ENCODE assay signal across 9 cellular contexts in the genomic region with DNA sequence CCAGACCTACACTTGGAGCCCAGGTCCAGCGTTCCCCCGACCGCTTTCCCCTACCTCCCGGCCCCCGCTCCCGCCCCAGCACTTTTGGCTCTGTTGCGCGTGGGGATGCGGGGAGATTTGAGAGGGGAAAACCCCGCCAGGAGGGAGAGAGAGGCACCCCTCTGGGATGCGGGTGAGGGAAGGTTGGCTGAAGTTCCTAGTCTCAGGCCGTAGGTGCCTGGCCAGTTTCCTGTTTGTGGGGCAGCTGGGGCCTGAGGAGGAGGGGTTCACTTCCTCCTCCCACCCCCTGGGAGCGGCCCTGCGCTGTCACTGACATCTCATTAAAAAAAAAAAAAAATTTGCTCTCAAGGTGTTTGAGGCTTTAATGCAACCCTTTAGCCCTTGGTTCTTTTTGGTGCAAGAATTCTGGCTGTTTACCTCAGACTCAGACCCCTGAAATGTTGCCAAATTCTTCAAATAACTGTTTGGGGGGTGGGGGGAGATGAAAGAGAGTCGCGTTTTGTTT. TPM values are rescaled to one million over a fixed set of nuclear protein-coding genes. Genes with fewer than 3 reads are reported as not detected.
A peak's percentile ranks its signal among the peaks of the same experiment; 100 is the strongest.
DNase-seq lines count a peak whose midpoint lies in the region; ATAC-seq and TF ChIP-seq lines count a peak whose summit lies in the region.
"Had no signal": no experiment of that assay in that cellular context is flagged by ENCODE, and none has a peak within 500 bp of the region (broad histone marks: within the 10 kb centered on the region; RNA-seq: fewer than 3 reads in every experiment).

No MANE protein-coding gene starts in this region.

- peaks cover 44% of the 10 kb centered on the region for H3K27me3 Mint-ChIP-seq in WTC11 (ENCODE audit: low read depth)

- peak; percentile 26 for ATAC-seq in HG02884 (IDR thresholded peaks at IDR 0.05; ENCODE audit: unreplicated experiment)
- peak; percentile 20 for ATAC-seq in WTC11

- peak overlapping the region; percentile 64 for H3K4me3 ChIP-seq in cardiac muscle cell
- peak overlapping the region; percentile 63 to 78 (median 68) for H3K4me3 ChIP-seq in sigmoid colon

- H3K4me1 Mint-ChIP-seq in WTC11 = peaks cover 37% of the 10 kb centered on the region

- H3K9me3 ChIP-seq in cardiac muscle cell (ENCODE audit: low read depth) = no peaks in the 10 kb centered on the region
- no peaks in the 10 kb centered on the region for H3K9me3 ChIP-seq in sigmoid colon

- no peaks in the 10 kb centered on the region for H3K9me3 Mint-ChIP-seq in WTC11

- TF ChIP-seq POLR2A in sigmoid colon (IDR thresholded peaks at IDR 0.05) = no peak

- H3K36me3 ChIP-seq in cardiac muscle cell (no peaks in the 10 kb centered on the region), sigmoid colon (no peaks in the 10 kb centered on the region)

- intact Hi-C loops in sigmoid colon (cut with DNase I) = loop anchor here (2.0 to 10.0 kb wide), 2 partner anchors 81 to 297 kb away; no protein-coding TSS in a partner anchor

- H3K27ac ChIP-seq in cardiac muscle cell (no peak overlapping the region), sigmoid colon (peak overlapping the region; percentile 87 to 90 (median 88))
- H3K27ac ChIP-seq: 22Rv1 had no signal

- H3K36me3 Mint-ChIP-seq in WTC11 = no peaks in the 10 kb centered on the region

- H3K4me1 ChIP-seq in cardiac muscle cell (ENCODE audit: low read depth) = peaks cover 14% of the 10 kb centered on the region
- H3K4me1 ChIP-seq in sigmoid colon = peaks cover 0 to 44% (median 36%) of the 10 kb centered on the region in 4 donors

- TF ChIP-seq EP300 in sigmoid colon (IDR thresholded peaks at IDR 0.05) = no peak

- H3K27ac Mint-ChIP-seq in WTC11 = no peak overlapping the region

- DNase-seq in DMS 273 (lab: John Stamatoyannopoulos, UW; ENCODE audit: unreplicated experiment) (peak; percentile 75), DMS 273 treated with DMSO at 0.1 percent for 48 hours (lab: John Stamatoyannopoulos, UW) (no peak), WTC11 (ENCODE audit: low spot score) (peak; percentile 48), cardiac muscle cell (ENCODE audit: low read depth in 1 of 2, low spot score in 1 of 2) (peak in 1 of 2 donors; percentile 48), sigmoid colon (peak; percentile 75), SHP77 (lab: John Stamatoyannopoulos, UW) (no peak), NCI-H1105 treated with DMSO at 0.1 percent for 48 hours (lab: John Stamatoyannopoulos, UW) (no peak)

- WGBS in sigmoid colon, 2 donors = 12 to 48% methylated on average over 16 of the region's 16 CpGs

- peak overlapping the region; percentile 64 for H3K4me3 Mint-ChIP-seq in WTC11

- POLR2A ChIA-PET in WTC11 (lab: Charles Lee) = interaction anchor here (1.1 to 2.3 kb wide), 3 partner anchors 16 to 582 kb away, joined by 3 to 9 read pairs (median 8); partner anchors contain the start of genes LSG1 and XXYLT1

- H3K27me3 ChIP-seq in cardiac muscle cell = no peaks in the 10 kb centered on the region
- no peaks in the 10 kb centered on the region for H3K27me3 ChIP-seq in sigmoid colon

- TF ChIP-seq CTCF in WTC11 (IDR thresholded peaks at IDR 0.05) (no peak), cardiac muscle cell (IDR thresholded peaks at IDR 0.05; ENCODE audit: low read depth, low read length) (no peak), sigmoid colon (IDR thresholded peaks at IDR 0.05) (no peak)

- CTCF ChIA-PET in WTC11 (lab: Charles Lee) = interaction anchor here (0.6 to 3.6 kb wide), 49 partner anchors 13 to 582 kb away, joined by 3 to 45 read pairs (median 5); partner anchors contain the start of genes LSG1 and XXYLT1

TF ChIP-seq in WTC11, 78 proteins besides CTCF, POLR2A, EP300 and RAD21:
- TF ChIP-seq GRHL2 (CRISPR knock-in tag; IDR thresholded peaks at IDR 0.05; ENCODE audit: insufficient replicate concordance, severe bottlenecking) = no peak
- no peak for TF ChIP-seq E2F5 (CRISPR knock-in tag; IDR thresholded peaks at IDR 0.05)
- no peak for TF ChIP-seq HMGA2 (CRISPR knock-in tag; IDR thresholded peaks at IDR 0.05)
- TF ChIP-seq MXD4 (CRISPR knock-in tag; IDR thresholded peaks at IDR 0.05; ENCODE audit: borderline replicate concordance) = no peak
- no peak for TF ChIP-seq ELF4 (CRISPR knock-in tag; IDR thresholded peaks at IDR 0.05; ENCODE audit: low read depth)
- TF ChIP-seq, protein P1, sequence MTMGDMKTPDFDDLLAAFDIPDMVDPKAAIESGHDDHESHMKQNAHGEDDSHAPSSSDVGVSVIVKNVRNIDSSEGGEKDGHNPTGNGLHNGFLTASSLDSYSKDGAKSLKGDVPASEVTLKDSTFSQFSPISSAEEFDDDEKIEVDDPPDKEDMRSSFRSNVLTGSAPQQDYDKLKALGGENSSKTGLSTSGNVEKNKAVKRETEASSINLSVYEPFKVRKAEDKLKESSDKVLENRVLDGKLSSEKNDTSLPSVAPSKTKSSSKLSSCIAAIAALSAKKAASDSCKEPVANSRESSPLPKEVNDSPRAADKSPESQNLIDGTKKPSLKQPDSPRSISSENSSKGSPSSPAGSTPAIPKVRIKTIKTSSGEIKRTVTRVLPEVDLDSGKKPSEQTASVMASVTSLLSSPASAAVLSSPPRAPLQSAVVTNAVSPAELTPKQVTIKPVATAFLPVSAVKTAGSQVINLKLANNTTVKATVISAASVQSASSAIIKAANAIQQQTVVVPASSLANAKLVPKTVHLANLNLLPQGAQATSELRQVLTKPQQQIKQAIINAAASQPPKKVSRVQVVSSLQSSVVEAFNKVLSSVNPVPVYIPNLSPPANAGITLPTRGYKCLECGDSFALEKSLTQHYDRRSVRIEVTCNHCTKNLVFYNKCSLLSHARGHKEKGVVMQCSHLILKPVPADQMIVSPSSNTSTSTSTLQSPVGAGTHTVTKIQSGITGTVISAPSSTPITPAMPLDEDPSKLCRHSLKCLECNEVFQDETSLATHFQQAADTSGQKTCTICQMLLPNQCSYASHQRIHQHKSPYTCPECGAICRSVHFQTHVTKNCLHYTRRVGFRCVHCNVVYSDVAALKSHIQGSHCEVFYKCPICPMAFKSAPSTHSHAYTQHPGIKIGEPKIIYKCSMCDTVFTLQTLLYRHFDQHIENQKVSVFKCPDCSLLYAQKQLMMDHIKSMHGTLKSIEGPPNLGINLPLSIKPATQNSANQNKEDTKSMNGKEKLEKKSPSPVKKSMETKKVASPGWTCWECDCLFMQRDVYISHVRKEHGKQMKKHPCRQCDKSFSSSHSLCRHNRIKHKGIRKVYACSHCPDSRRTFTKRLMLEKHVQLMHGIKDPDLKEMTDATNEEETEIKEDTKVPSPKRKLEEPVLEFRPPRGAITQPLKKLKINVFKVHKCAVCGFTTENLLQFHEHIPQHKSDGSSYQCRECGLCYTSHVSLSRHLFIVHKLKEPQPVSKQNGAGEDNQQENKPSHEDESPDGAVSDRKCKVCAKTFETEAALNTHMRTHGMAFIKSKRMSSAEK (CRISPR knock-in tag; IDR thresholded peaks at IDR 0.05; ENCODE audit: borderline replicate concordance) = no peak
TF ChIP-seq in WTC11: peak in this region for 0.

RNA-seq across cellular contexts. Expression of gene FAM43A, which starts 2.6 kb away (rescaled TPM):
- 2.6 to 3.8 TPM (median 3.7 TPM) in 3 replicates for total RNA-seq in WTC11 (2021)
- 11.9 and 18.3 TPM in 2 replicates for total RNA-seq in cardiac muscle cell
- polyA plus RNA-seq in cardiac muscle cell = 4.9 and 13.7 TPM in 2 replicates
- total RNA-seq in sigmoid colon = 10 to 100 TPM; 11.1 to 17.8 (median 12.7) TPM
- polyA plus RNA-seq in sigmoid colon = 10 to 100 TPM; 10.2 to 62.8 (median 35.8) TPM

RNA-seq across cellular contexts. Expression of gene LSG1, which starts 16.3 kb away (rescaled TPM):
- total RNA-seq in WTC11 (2021) (42.9 to 45.8 TPM (median 44.1 TPM) in 3 replicates), cardiac muscle cell (15.7 and 22.5 TPM in 2 replicates), sigmoid colon (10 to 100 TPM; 21.0 to 32.4 (median 27.2) TPM)
- polyA plus RNA-seq in cardiac muscle cell (20.3 and 31.5 TPM in 2 replicates), sigmoid colon (10 to 100 TPM in 1 of 3 donors, 1 to 10 TPM in 2; 6.0 to 20.4 (median 9.6) TPM)

RNA-seq across cellular contexts. Expression of gene TMEM44, which starts 55.0 kb away (rescaled TPM):
- 13.7 to 20.8 TPM (median 19.3 TPM) in 3 replicates for total RNA-seq in WTC11 (2021)
- 14.1 and 16.2 TPM in 2 replicates for total RNA-seq in cardiac muscle cell
- polyA plus RNA-seq in cardiac muscle cell = 18.7 and 19.2 TPM in 2 replicates
- total RNA-seq in sigmoid colon = 10 to 100 TPM in 1 of 4 donors, 1 to 10 TPM in 3; 2.0 to 11.9 (median 5.2) TPM
- 10 to 100 TPM; 24.0 to 25.8 (median 25.7) TPM for polyA plus RNA-seq in sigmoid colon

Comparison
In these comparisons a context has a peak if more than half of its experiments do, and no peak if none do; other contexts are left out.
1. DNase-seq: peak in DMS 273 (single experiment), WTC11 (single experiment) and sigmoid colon (single experiment); none in DMS 273 treated with DMSO at 0.1 percent for 48 hours (single experiment), SHP77 (0 of 2) and NCI-H1105 treated with DMSO at 0.1 percent for 48 hours (single experiment).